ENCODE assay signal across 12 cellular contexts in the genomic region with DNA sequence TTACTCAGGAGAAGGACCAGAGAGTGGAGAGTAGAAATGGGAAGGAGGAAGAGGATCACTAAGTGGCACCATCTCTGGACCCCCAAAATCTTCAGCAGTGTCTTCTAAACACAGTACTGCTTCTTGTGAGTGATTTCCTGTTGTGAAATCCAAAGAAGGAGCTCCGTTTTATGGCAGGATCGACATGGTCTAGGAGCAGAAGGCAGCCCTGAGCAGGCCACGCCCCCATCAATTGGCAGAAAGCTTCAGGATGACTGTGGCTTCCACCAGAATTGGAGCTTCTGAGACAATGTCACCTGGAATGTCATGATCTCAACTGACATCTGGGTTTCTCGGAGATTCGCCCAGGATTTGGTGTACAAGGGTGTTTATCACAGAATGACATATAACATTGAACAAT.
"Had no signal": no experiment of that assay in that cellular context is flagged by ENCODE, and none has a peak within 500 bp of the region (broad histone marks: within the 10 kb centered on the region; RNA-seq: fewer than 3 reads in every experiment).

No MANE protein-coding gene starts in this region.

- DNase-seq: activated CD4-positive, alpha-beta T cell treated with anti-CD3 and anti-CD28 coated beads, Interleukin-2, amount 50 U/mL, for 1 hour; activated effector memory CD4-positive, alpha-beta T cell treated with Interleukin-2 at 50 U/mL for 16 hours; activated T-cell treated with anti-CD3 and anti-CD28 coated beads, Interleukin-2, amount 50 U/mL, for 24 hours; effector memory CD8-positive, alpha-beta T cell; glutamatergic neuron; mammary epithelial cell; occipital lobe; psoas muscle; stimulated activated CD4-positive, alpha-beta T cell treated with anti-CD3 and anti-CD28 coated beads, Interleukin-12 subunit alpha, Interleukin-12 subunit beta, amount 100 ng/mL, for 4 hours; stimulated activated naive CD4-positive, alpha-beta T cell; substantia nigra; transverse colon had no signal
